In genomic region chr5:140631831-140632365, GRCh38 we compare ENCODE assay signal across 7 cellular contexts. TPM values are rescaled to one million over a fixed set of nuclear protein-coding genes. Genes with fewer than 3 reads are reported as not detected.
A peak's percentile ranks its signal among the peaks of the same experiment; 100 is the strongest.
DNase-seq lines count a peak whose midpoint lies in the region; ATAC-seq, FAIRE-seq and TF ChIP-seq lines count a peak whose summit lies in the region.

No MANE protein-coding gene starts in this region.

- no peak for FAIRE-seq in pancreas (lab: Jason Lieb, UNC)

- H3K36me3 ChIP-seq in WERI-Rb-1 (no peaks in the 10 kb centered on the region), esophagus (ENCODE audit: control insufficient read depth in 2 of 2, insufficient read depth in 2 of 2, low read length in 1 of 2) (no peaks in the 10 kb centered on the region), pancreas (no peaks in the 10 kb centered on the region), HAP-1 (replicated peaks) (no peaks in the 10 kb centered on the region)

- in situ Hi-C loops in HAP-1 (cut with MboI; ENCODE audit: low sequenced_read_pairs) = loop anchor here (5.0 kb wide), 1 partner anchor 70 kb away; the partner anchor contains the start of genes APBB3 and SLC35A4

- TF ChIP-seq CTCF in WERI-Rb-1 (IDR thresholded peaks at IDR 0.05; ENCODE audit: low read depth, low read length) = no peak
- no peak for TF ChIP-seq CTCF in pancreas (IDR thresholded peaks at IDR 0.05)

- intact Hi-C loops in pancreas (cut with DNase I) = loop anchor here in 2 of 3 donors (10.0 kb wide), 2 partner anchors 67 to 267 kb away; partner anchors contain the start of genes APBB3 (in 1 of the 2), SLC35A4 (in 1 of the 2) and SLC4A9 (in 1 of the 2)

- DNase-seq in WERI-Rb-1 = peak; percentile 19
- peak in 5 of 6 donors; percentile 43 to 78 (median 65) for DNase-seq in pancreas
- DNase-seq in HAP-1 (ENCODE audit: low spot score in 2 of 2) = no peak
- DNase-seq in kidney glomerular epithelial cell (lab: John Stamatoyannopoulos, UW) = no peak

- H3K4me1 ChIP-seq in esophagus (ENCODE audit: control insufficient read depth in 2 of 2, insufficient read depth in 2 of 2, low read length in 1 of 2) = peaks cover 3 to 14% of the 10 kb centered on the region in 2 donors
- peaks cover 0 to 8% (median 0%) of the 10 kb centered on the region in 3 donors for H3K4me1 ChIP-seq in pancreas
- H3K4me1 ChIP-seq in HAP-1 = no peaks in the 10 kb centered on the region

- H3K4me3 ChIP-seq in WERI-Rb-1 (ENCODE audit: low read depth, low read length) (peak overlapping the region; percentile 58), esophagus (ENCODE audit: low read depth in 1 of 2, low read length in 2 of 2) (peak overlapping the region; percentile 51 to 59), pancreas (peak overlapping the region; percentile 28 to 65 (median 42)), HAP-1 (no peak overlapping the region)

- no peak overlapping the region for H3K27ac ChIP-seq in WERI-Rb-1
- H3K27ac ChIP-seq in esophagus (ENCODE audit: low read depth in 2 of 2, low read length in 1 of 2) = peak overlapping the region; percentile 61 to 82
- H3K27ac ChIP-seq in pancreas = peak overlapping the region; percentile 33 to 75 (median 62)

- no peaks in the 10 kb centered on the region for H3K27me3 ChIP-seq in WERI-Rb-1 (ENCODE audit: insufficient read depth, low read depth, severe bottlenecking)
- H3K27me3 ChIP-seq in esophagus (ENCODE audit: control insufficient read depth in 1 of 2, insufficient read depth in 2 of 2, low read length in 2 of 2) = no peaks in the 10 kb centered on the region
- H3K27me3 ChIP-seq in pancreas = no peaks in the 10 kb centered on the region
- no peaks in the 10 kb centered on the region for H3K27me3 ChIP-seq in HAP-1 (ENCODE audit: low read depth)

- ATAC-seq in GM18907 (IDR thresholded peaks at IDR 0.05; ENCODE audit: unreplicated experiment) = peak; percentile 42
- ATAC-seq in HG02885 (IDR thresholded peaks at IDR 0.05; ENCODE audit: poor library complexity, unreplicated experiment) = peak; percentile 50
- peak; percentile 70 to 80 (median 76) for ATAC-seq in pancreas

- H3K9me3 ChIP-seq in WERI-Rb-1 (ENCODE audit: severe bottlenecking) = no peaks in the 10 kb centered on the region
- H3K9me3 ChIP-seq in esophagus (ENCODE audit: control insufficient read depth in 2 of 2, insufficient read depth in 1 of 2, low read depth in 1 of 2, low read length in 1 of 2) = no peaks in the 10 kb centered on the region
- no peaks in the 10 kb centered on the region for H3K9me3 ChIP-seq in pancreas
- H3K9me3 ChIP-seq in HAP-1 = peaks cover 10% of the 10 kb centered on the region

- WGBS in esophagus, 2 donors = 5 to 10% methylated on average over 36 of the region's 36 CpGs
- 2 to 4% methylated on average over 36 of the region's 36 CpGs for WGBS in pancreas, 2 donors

RNA-seq across cellular contexts. Expression of gene CD14, which starts 1.1 kb away (rescaled TPM):
- polyA plus RNA-seq in esophagus = 10 to 100 TPM in 1 of 2 donors, 1 to 10 TPM in 1; 7.4 to 14.3 TPM
- total RNA-seq in pancreas = 10 to 100 TPM in 3 of 6 donors, 1 to 10 TPM in 3; 4.3 to 45.8 (median 16.1) TPM
- 10 to 100 TPM; 11.8 to 17.6 TPM for polyA plus RNA-seq in pancreas

RNA-seq across cellular contexts. Expression of gene TMCO6, which starts 7.4 kb away (rescaled TPM):
- polyA plus RNA-seq in esophagus (10 to 100 TPM; 15.7 to 16.7 TPM), pancreas (10 to 100 TPM; 17.2 to 19.7 TPM)
- total RNA-seq in pancreas = 10 to 100 TPM in 1 of 6 donors, 1 to 10 TPM in 5; 5.5 to 12.3 (median 8.0) TPM

RNA-seq across cellular contexts. Expression of gene NDUFA2, which starts 15.5 kb away (rescaled TPM):
- polyA plus RNA-seq in esophagus (100 to 1,000 TPM; 130 to 183 TPM), pancreas (100 to 1,000 TPM; 106 to 125 TPM)
- 10 to 100 TPM; 20.7 to 31.9 (median 24.2) TPM for total RNA-seq in pancreas

RNA-seq across cellular contexts. Expression of gene IK, which starts 15.7 kb away (rescaled TPM):
- polyA plus RNA-seq in esophagus (10 to 100 TPM; 56.5 to 83.5 TPM), pancreas (10 to 100 TPM; 31.2 to 53.4 TPM)
- total RNA-seq in pancreas = 10 to 100 TPM; 25.1 to 43.5 (median 28.1) TPM

RNA-seq across cellular contexts. Expression of gene WDR55, which starts 32.8 kb away (rescaled TPM):
- polyA plus RNA-seq in esophagus (10 to 100 TPM; 17.3 to 19.2 TPM), pancreas (10 to 100 TPM; 17.1 to 19.2 TPM)
- 10 to 100 TPM; 10.2 to 14.1 (median 11.9) TPM for total RNA-seq in pancreas

Comparison
In these comparisons a context has a peak if more than half of its experiments do, and no peak if none do; other contexts are left out.
1. DNase-seq: peak in WERI-Rb-1 (single experiment) and pancreas (5 of 6); none in HAP-1 (0 of 2) and kidney glomerular epithelial cell (single experiment).
2. Peak in every context shown above with its lines, with median percentiles within 50 percentile points of each other: ATAC-seq.